ENCODE assay signal across 1 cellular context in the genomic region with DNA sequence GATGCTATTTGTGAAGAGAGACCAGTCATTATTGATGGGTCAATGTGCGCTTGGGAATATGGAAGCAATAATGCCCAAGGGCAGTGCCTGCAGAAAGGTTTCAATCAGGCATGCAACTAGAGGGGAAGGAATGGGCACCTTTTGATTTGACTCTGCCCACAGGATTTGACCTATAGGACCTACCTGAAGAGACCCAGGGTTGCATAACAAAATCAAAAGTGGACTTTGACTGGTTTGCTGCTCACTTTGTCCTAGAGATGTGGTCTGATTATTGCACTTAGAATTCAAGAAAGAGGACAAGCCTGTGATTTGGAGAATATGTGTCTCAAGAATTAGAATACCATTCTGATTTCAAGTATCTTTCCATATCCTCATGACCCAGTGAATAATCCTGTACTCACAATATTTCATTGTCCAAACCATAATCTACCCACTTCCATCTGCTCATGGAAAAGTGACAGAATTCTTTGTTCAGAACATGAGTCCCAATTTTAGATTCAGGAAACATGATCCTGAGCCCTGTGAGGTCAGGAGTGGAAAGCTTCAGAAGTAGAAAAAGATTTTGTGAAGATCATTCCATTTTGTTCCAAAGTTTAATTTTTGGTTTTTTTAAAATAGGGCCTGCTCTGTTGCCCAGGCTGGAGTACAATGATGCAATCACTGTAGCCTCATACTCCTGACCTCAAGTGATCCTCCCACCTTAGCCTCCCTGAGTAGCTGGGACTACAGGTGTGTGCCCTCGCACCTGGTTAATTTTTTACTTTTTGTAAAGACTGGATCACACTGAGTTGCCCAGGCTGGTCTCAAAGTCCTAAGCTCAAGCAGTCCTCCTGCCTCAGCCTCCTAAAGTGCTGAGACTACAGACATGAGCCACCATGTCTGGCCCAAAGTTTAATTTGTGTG.
TF ChIP-seq lines count a peak whose summit lies in the region.

No MANE protein-coding gene starts in this region.

TF ChIP-seq in HepG2, 621 proteins besides CTCF, POLR2A, EP300 and RAD21 (continued from another document and continues in another):
- TF ChIP-seq, protein P1, sequence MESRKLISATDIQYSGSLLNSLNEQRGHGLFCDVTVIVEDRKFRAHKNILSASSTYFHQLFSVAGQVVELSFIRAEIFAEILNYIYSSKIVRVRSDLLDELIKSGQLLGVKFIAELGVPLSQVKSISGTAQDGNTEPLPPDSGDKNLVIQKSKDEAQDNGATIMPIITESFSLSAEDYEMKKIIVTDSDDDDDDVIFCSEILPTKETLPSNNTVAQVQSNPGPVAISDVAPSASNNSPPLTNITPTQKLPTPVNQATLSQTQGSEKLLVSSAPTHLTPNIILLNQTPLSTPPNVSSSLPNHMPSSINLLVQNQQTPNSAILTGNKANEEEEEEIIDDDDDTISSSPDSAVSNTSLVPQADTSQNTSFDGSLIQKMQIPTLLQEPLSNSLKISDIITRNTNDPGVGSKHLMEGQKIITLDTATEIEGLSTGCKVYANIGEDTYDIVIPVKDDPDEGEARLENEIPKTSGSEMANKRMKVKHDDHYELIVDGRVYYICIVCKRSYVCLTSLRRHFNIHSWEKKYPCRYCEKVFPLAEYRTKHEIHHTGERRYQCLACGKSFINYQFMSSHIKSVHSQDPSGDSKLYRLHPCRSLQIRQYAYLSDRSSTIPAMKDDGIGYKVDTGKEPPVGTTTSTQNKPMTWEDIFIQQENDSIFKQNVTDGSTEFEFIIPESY (CRISPR knock-in tag; IDR thresholded peaks at IDR 0.05) = no peak
- TF ChIP-seq SNAPC5 (CRISPR knock-in tag; IDR thresholded peaks at IDR 0.05; ENCODE audit: borderline replicate concordance) (no peak), MYC (CRISPR knock-in tag; IDR thresholded peaks at IDR 0.05; ENCODE audit: borderline replicate concordance) (no peak), RFXAP (CRISPR knock-in tag; IDR thresholded peaks at IDR 0.05; ENCODE audit: borderline replicate concordance) (no peak), ZSCAN12 (CRISPR knock-in tag; IDR thresholded peaks at IDR 0.05) (no peak), ZNF367 (CRISPR knock-in tag; IDR thresholded peaks at IDR 0.05; ENCODE audit: borderline replicate concordance) (no peak), ZNF264 (CRISPR knock-in tag; IDR thresholded peaks at IDR 0.05) (peak; percentile 74; the same call in 1 of the 2 replicates), SMC3 (IDR thresholded peaks at IDR 0.05; ENCODE audit: low read length) (no peak), MBNL3 (CRISPR knock-in tag; conservative IDR thresholded peaks at IDR 0.05) (0 out of 2 replicates have a peak, but pooled peaks have one; percentile 18), ERF (CRISPR knock-in tag; IDR thresholded peaks at IDR 0.05) (no peak), ZNF30 (CRISPR knock-in tag; IDR thresholded peaks at IDR 0.05) (no peak), MEIS1 (CRISPR knock-in tag; IDR thresholded peaks at IDR 0.05; ENCODE audit: borderline replicate concordance) (0 out of 2 replicates have a peak, but pooled peaks have one; percentile 35), ZNF446 (CRISPR knock-in tag; IDR thresholded peaks at IDR 0.05) (no peak), MIXL1 (CRISPR knock-in tag; IDR thresholded peaks at IDR 0.05) (no peak), KDM1A (CRISPR knock-in tag; IDR thresholded peaks at IDR 0.05) (peak; percentile 62; the same call in 1 of the 2 replicates), ZNF263 (CRISPR knock-in tag; IDR thresholded peaks at IDR 0.05) (0 out of 2 replicates have a peak, but pooled peaks have one; percentile 30), HMGA1 (CRISPR knock-in tag; conservative IDR thresholded peaks at IDR 0.05) (no peak), YY1 (IDR thresholded peaks at IDR 0.05; ENCODE audit: insufficient read depth, insufficient replicate concordance, low read depth, low read length) (no peak), ZNF18 (CRISPR knock-in tag; IDR thresholded peaks at IDR 0.05; ENCODE audit: insufficient replicate concordance) (no peak), BCLAF1 (IDR thresholded peaks at IDR 0.05) (no peak), SIX4 (CRISPR knock-in tag; IDR thresholded peaks at IDR 0.05) (no peak), CENPX (CRISPR knock-in tag; IDR thresholded peaks at IDR 0.05) (no peak), ZNF326 (CRISPR knock-in tag; IDR thresholded peaks at IDR 0.05; ENCODE audit: borderline replicate concordance) (no peak), ZNF737 (CRISPR knock-in tag; IDR thresholded peaks at IDR 0.05; ENCODE audit: borderline replicate concordance) (no peak)
- TF ChIP-seq, protein P2, sequence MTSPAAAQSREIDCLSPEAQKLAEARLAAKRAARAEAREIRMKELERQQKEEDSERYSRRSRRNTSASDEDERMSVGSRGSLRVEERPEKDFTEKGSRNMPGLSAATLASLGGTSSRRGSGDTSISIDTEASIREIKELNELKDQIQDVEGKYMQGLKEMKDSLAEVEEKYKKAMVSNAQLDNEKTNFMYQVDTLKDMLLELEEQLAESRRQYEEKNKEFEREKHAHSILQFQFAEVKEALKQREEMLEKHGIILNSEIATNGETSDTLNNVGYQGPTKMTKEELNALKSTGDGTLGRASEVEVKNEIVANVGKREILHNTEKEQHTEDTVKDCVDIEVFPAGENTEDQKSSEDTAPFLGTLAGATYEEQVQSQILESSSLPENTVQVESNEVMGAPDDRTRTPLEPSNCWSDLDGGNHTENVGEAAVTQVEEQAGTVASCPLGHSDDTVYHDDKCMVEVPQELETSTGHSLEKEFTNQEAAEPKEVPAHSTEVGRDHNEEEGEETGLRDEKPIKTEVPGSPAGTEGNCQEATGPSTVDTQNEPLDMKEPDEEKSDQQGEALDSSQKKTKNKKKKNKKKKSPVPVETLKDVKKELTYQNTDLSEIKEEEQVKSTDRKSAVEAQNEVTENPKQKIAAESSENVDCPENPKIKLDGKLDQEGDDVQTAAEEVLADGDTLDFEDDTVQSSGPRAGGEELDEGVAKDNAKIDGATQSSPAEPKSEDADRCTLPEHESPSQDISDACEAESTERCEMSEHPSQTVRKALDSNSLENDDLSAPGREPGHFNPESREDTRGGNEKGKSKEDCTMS (CRISPR knock-in tag; conservative IDR thresholded peaks at IDR 0.05) = no peak
- TF ChIP-seq, protein P3, sequence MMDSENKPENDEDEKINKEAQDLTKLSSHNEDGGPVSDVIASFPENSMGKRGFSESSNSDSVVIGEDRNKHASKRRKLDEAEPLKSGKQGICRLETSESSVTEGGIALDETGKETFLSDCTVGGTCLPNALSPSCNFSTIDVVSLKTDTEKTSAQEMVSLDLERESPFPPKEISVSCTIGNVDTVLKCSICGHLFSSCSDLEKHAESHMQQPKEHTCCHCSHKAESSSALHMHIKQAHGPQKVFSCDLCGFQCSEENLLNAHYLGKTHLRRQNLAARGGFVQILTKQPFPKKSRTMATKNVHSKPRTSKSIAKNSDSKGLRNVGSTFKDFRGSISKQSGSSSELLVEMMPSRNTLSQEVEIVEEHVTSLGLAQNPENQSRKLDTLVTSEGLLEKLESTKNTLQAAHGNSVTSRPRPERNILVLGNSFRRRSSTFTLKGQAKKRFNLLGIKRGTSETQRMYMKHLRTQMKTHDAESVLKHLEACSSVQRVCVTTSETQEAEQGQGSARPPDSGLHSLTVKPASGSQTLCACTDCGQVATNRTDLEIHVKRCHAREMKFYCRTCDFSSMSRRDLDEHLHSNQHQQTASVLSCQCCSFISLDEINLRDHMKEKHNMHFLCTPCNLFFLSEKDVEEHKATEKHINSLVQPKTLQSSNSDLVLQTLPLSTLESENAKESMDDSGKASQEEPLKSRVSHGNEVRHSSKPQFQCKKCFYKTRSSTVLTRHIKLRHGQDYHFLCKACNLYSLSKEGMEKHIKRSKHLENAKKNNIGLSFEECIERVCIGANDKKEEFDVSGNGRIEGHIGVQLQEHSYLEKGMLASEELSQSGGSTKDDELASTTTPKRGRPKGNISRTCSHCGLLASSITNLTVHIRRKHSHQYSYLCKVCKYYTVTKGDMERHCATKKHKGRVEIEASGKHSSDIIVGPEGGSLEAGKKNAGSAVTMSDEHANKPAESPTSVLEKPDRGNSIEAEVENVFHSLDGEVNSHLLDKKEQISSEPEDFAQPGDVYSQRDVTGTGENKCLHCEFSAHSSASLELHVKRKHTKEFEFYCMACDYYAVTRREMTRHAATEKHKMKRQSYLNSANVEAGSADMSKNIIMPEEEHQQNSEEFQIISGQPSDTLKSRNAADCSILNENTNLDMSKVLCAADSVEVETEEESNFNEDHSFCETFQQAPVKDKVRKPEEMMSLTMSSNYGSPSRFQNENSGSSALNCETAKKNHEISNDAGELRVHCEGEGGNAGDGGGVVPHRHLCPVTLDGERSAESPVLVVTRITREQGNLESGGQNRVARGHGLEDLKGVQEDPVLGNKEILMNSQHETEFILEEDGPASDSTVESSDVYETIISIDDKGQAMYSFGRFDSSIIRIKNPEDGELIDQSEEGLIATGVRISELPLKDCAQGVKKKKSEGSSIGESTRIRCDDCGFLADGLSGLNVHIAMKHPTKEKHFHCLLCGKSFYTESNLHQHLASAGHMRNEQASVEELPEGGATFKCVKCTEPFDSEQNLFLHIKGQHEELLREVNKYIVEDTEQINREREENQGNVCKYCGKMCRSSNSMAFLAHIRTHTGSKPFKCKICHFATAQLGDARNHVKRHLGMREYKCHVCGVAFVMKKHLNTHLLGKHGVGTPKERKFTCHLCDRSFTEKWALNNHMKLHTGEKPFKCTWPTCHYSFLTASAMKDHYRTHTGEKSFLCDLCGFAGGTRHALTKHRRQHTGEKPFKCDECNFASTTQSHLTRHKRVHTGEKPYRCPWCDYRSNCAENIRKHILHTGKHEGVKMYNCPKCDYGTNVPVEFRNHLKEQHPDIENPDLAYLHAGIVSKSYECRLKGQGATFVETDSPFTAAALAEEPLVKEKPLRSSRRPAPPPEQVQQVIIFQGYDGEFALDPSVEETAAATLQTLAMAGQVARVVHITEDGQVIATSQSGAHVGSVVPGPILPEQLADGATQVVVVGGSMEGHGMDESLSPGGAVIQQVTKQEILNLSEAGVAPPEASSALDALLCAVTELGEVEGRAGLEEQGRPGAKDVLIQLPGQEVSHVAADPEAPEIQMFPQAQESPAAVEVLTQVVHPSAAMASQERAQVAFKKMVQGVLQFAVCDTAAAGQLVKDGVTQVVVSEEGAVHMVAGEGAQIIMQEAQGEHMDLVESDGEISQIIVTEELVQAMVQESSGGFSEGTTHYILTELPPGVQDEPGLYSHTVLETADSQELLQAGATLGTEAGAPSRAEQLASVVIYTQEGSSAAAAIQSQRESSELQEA (CRISPR knock-in tag; IDR thresholded peaks at IDR 0.05; ENCODE audit: not compliant biosample characterization) = no peak
- TF ChIP-seq, protein P4, sequence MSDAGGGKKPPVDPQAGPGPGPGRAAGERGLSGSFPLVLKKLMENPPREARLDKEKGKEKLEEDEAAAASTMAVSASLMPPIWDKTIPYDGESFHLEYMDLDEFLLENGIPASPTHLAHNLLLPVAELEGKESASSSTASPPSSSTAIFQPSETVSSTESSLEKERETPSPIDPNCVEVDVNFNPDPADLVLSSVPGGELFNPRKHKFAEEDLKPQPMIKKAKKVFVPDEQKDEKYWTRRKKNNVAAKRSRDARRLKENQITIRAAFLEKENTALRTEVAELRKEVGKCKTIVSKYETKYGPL (CRISPR knock-in tag; IDR thresholded peaks at IDR 0.05) = peak; percentile 86
- TF ChIP-seq, protein P5, sequence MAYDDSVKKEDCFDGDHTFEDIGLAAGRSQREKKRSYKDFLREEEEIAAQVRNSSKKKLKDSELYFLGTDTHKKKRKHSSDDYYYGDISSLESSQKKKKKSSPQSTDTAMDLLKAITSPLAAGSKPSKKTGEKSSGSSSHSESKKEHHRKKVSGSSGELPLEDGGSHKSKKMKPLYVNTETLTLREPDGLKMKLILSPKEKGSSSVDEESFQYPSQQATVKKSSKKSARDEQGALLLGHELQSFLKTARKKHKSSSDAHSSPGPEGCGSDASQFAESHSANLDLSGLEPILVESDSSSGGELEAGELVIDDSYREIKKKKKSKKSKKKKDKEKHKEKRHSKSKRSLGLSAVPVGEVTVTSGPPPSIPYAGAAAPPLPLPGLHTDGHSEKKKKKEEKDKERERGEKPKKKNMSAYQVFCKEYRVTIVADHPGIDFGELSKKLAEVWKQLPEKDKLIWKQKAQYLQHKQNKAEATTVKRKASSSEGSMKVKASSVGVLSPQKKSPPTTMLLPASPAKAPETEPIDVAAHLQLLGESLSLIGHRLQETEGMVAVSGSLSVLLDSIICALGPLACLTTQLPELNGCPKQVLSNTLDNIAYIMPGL (CRISPR knock-in tag; IDR thresholded peaks at IDR 0.05; ENCODE audit: borderline replicate concordance in 1 of 2, low read depth in 1 of 2) = no peak
- TF ChIP-seq, protein P6, sequence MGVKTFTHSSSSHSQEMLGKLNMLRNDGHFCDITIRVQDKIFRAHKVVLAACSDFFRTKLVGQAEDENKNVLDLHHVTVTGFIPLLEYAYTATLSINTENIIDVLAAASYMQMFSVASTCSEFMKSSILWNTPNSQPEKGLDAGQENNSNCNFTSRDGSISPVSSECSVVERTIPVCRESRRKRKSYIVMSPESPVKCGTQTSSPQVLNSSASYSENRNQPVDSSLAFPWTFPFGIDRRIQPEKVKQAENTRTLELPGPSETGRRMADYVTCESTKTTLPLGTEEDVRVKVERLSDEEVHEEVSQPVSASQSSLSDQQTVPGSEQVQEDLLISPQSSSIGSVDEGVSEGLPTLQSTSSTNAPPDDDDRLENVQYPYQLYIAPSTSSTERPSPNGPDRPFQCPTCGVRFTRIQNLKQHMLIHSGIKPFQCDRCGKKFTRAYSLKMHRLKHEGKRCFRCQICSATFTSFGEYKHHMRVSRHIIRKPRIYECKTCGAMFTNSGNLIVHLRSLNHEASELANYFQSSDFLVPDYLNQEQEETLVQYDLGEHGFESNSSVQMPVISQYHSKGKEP (CRISPR knock-in tag; IDR thresholded peaks at IDR 0.05) = no peak
